17 cellular contexts compared by ENCODE assay signal in the genomic region with DNA sequence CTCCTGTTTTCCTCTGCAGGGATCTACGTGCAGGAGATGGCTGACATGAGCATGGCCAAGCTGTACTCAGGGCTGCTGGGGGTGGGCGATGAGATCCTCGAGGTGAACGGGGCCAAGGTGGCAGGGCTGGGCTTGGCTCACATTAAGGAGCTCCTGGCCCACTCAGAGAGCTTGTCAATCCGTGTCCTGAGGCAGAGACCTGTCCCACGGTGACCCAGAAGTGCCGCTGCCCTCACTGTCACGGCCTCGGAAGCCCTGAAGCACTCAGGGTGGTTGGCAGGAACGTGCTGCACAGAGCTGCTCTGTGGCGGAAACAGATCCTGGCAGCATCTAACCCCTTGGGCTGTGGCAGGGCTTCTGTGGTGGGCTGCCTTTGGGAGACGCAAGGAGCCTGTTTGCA. TPM values are rescaled to one million over a fixed set of nuclear protein-coding genes. Genes with fewer than 3 reads are reported as not detected.
DNase-seq lines count a peak whose midpoint lies in the region; ATAC-seq and TF ChIP-seq lines count a peak whose summit lies in the region.
"Had no signal": no experiment of that assay in that cellular context is flagged by ENCODE, and none has a peak within 500 bp of the region (broad histone marks: within the 10 kb centered on the region; RNA-seq: fewer than 3 reads in every experiment).

No MANE protein-coding gene starts in this region.

- H3K36me3 ChIP-seq in KOPT-K1 (ENCODE audit: insufficient read depth, low read length) (peaks cover 24% of the 10 kb centered on the region), neuronal stem cell (replicated peaks in 1 of 2; ENCODE audit: control insufficient read depth in 2 of 2, insufficient read depth in 2 of 2, low read length in 2 of 2) (peaks cover 10 to 44% of the 10 kb centered on the region in 2 donors), spleen (peaks cover 0 to 61% (median under 1%) of the 10 kb centered on the region in 6 donors)

- in situ Hi-C loops in GM13977 (cut with MboI; ENCODE audit: low pct_unique_long_range_greater_than_20kb, low sequenced_read_pairs, unreplicated experiment), result no loop called here

- no peak overlapping the region for H2BK15ac ChIP-seq in neuronal stem cell (ENCODE audit: low read length)

- H3K4me1 ChIP-seq in neuronal stem cell (ENCODE audit: control insufficient read depth in 2 of 2, insufficient read depth in 1 of 2, low read depth in 1 of 2, low read length in 2 of 2) (peaks cover 0 to 6% of the 10 kb centered on the region in 2 donors), spleen (peaks cover 0 to 29% (median 16%) of the 10 kb centered on the region in 6 donors)

- H4K91ac ChIP-seq in neuronal stem cell (ENCODE audit: low read depth, low read length, poor library complexity), result peak overlapping the region; percentile 17

- H3K9ac ChIP-seq in neuronal stem cell (ENCODE audit: low read depth, low read length, poor library complexity), result no peak overlapping the region

- H2BK12ac ChIP-seq in neuronal stem cell (ENCODE audit: low read length), result no peak overlapping the region

- no peak overlapping the region for H3K4me3 Mint-ChIP-seq in WTC11
- H3K4me3 Mint-ChIP-seq: CD4-positive, alpha-beta memory T cell; HFFc6 had no signal

- peak overlapping the region; percentile 33 for H3K14ac ChIP-seq in neuronal stem cell (ENCODE audit: low read length)

- H3K23ac ChIP-seq in neuronal stem cell (ENCODE audit: low read depth, low read length, poor library complexity), result no peak overlapping the region

- peak; percentile 12 for DNase-seq in GM13977 (ENCODE audit: low spot score)
- DNase-seq in neuronal stem cell (ENCODE audit: low spot score), result no peak
- DNase-seq in spleen, result peak; percentile 69
- no peak for DNase-seq in left colon
- DNase-seq in WTC11 (ENCODE audit: low spot score), result no peak
- no peak for DNase-seq in globus pallidus (ENCODE audit: low spot score)
- DNase-seq: BE2C; CD4-positive, alpha-beta memory T cell; DMS79; EL; HCEC 1CT; HFFc6 had no signal

- H3K36me3 Mint-ChIP-seq in WTC11, result no peaks in the 10 kb centered on the region; the same call in 1 of the 2 replicates

- no peak overlapping the region for H2AFZ ChIP-seq in neuronal stem cell (ENCODE audit: low read length)

- no CpG with 5 or more reads among the region's 12 CpGs for WGBS in neuronal stem cell (ENCODE audit: extremely low coverage in 2 of 2, insufficient read length in 2 of 2, insufficient replicate concordance in 1 of 2), 2 donors
- 93 to 97% (median 95%) methylated on average over 10 to 12 of the region's 12 CpGs for WGBS in spleen, 5 donors

- no peak for ATAC-seq in left colon
- ATAC-seq in WTC11, result no peak
- ATAC-seq: A549 had no signal

- CTCF ChIA-PET in WTC11 (lab: Charles Lee), result no interaction called here

- no peaks in the 10 kb centered on the region for H3K27me3 ChIP-seq in neuronal stem cell (ENCODE audit: control insufficient read depth in 3 of 3, insufficient read depth in 3 of 3, low read depth in 1 of 3, low read length in 3 of 3)
- no peaks in the 10 kb centered on the region for H3K27me3 ChIP-seq in spleen (replicated peaks in 1 of 7)
- H3K27me3 ChIP-seq: BE2C had no signal

- no peaks in the 10 kb centered on the region for H3K9me3 Mint-ChIP-seq in WTC11

- peaks cover 6% of the 10 kb centered on the region; the same call in 1 of the 2 replicates for H3K4me1 Mint-ChIP-seq in WTC11

- H3K79me1 ChIP-seq in neuronal stem cell (ENCODE audit: low read depth, low read length), result no peaks in the 10 kb centered on the region

- no peak for TF ChIP-seq CTCF in GM13977 (IDR thresholded peaks at IDR 0.05; ENCODE audit: extremely low read depth, insufficient read depth, missing control alignments)
- no peak for TF ChIP-seq CTCF in spleen (IDR thresholded peaks at IDR 0.05 in 8 of 11, conservative IDR thresholded peaks at IDR 0.05 in 3 of 11)
- no peak for TF ChIP-seq CTCF in WTC11 (IDR thresholded peaks at IDR 0.05)

- H3K4me3 ChIP-seq in neuronal stem cell (ENCODE audit: low read length in 2 of 2) (no peak overlapping the region), spleen (no peak overlapping the region)
- H3K4me3 ChIP-seq: A549 had no signal

- H2BK120ac ChIP-seq in neuronal stem cell (ENCODE audit: low read depth, low read length), result no peak overlapping the region

- H3K27ac ChIP-seq in KOPT-K1 (ENCODE audit: low read depth, low read length, poor library complexity, severe bottlenecking) (peak overlapping the region; percentile 99), neuronal stem cell (replicated peaks; ENCODE audit: low read length) (no peak overlapping the region), spleen (no peak overlapping the region)
- H3K27ac ChIP-seq: A549, C4-2B, HL-60 had no signal

- no peak overlapping the region for H3K4me2 ChIP-seq in neuronal stem cell (ENCODE audit: insufficient read depth, low read length, poor library complexity, severe bottlenecking)
- H3K4me2 ChIP-seq: A549 had no signal

- no peak overlapping the region for H2BK5ac ChIP-seq in neuronal stem cell (ENCODE audit: low read length)

- H3K18ac ChIP-seq in neuronal stem cell (ENCODE audit: low read length), result peak overlapping the region; percentile 16

- H2AK5ac ChIP-seq in neuronal stem cell (ENCODE audit: low read depth, low read length), result no peak overlapping the region

- POLR2A ChIA-PET in WTC11 (lab: Charles Lee), result no interaction called here

- H3K27ac Mint-ChIP-seq in WTC11, result no peak overlapping the region
- H3K27ac Mint-ChIP-seq: CD4-positive, alpha-beta memory T cell; HFFc6 had no signal

- H3K9me3 ChIP-seq in KOPT-K1 (ENCODE audit: insufficient read depth, low read length, poor library complexity, severe bottlenecking) (no peaks in the 10 kb centered on the region), neuronal stem cell (replicated peaks in 1 of 2; ENCODE audit: control insufficient read depth in 2 of 2, insufficient read depth in 1 of 2, low read depth in 1 of 2, low read length in 2 of 2) (peaks cover 6 to 28% of the 10 kb centered on the region in 2 donors), spleen (peaks cover 0 to 31% (median 18%) of the 10 kb centered on the region in 8 donors)
- H3K9me3 ChIP-seq: BE2C had no signal

- no peak overlapping the region for H3K4ac ChIP-seq in neuronal stem cell (ENCODE audit: low read length)

- no peaks in the 10 kb centered on the region for H3K27me3 Mint-ChIP-seq in WTC11 (ENCODE audit: low read depth)
- H3K27me3 Mint-ChIP-seq: CD4-positive, alpha-beta memory T cell had no signal

- H4K8ac ChIP-seq in neuronal stem cell (ENCODE audit: low read depth, low read length), result no peak overlapping the region

- no peak for TF ChIP-seq POLR2A in spleen (IDR thresholded peaks at IDR 0.05)

- intact Hi-C loops in spleen (cut with DNase I; ENCODE audit: low total_unique reads), result no loop called here
- intact Hi-C loops in left colon (cut with DNase I, micrococcal nuclease), result no loop called here

TF ChIP-seq in WTC11, 78 proteins besides CTCF, POLR2A, EP300 and RAD21 (continues in another document):
- TF ChIP-seq, protein P1, sequence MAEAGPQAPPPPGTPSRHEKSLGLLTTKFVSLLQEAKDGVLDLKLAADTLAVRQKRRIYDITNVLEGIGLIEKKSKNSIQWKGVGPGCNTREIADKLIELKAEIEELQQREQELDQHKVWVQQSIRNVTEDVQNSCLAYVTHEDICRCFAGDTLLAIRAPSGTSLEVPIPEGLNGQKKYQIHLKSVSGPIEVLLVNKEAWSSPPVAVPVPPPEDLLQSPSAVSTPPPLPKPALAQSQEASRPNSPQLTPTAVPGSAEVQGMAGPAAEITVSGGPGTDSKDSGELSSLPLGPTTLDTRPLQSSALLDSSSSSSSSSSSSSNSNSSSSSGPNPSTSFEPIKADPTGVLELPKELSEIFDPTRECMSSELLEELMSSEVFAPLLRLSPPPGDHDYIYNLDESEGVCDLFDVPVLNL (CRISPR knock-in tag; IDR thresholded peaks at IDR 0.05; ENCODE audit: borderline replicate concordance, low read depth), result no peak
- no peak for TF ChIP-seq ZNF317 (CRISPR knock-in tag; IDR thresholded peaks at IDR 0.05; ENCODE audit: borderline replicate concordance, low read depth)
- TF ChIP-seq, protein P2, sequence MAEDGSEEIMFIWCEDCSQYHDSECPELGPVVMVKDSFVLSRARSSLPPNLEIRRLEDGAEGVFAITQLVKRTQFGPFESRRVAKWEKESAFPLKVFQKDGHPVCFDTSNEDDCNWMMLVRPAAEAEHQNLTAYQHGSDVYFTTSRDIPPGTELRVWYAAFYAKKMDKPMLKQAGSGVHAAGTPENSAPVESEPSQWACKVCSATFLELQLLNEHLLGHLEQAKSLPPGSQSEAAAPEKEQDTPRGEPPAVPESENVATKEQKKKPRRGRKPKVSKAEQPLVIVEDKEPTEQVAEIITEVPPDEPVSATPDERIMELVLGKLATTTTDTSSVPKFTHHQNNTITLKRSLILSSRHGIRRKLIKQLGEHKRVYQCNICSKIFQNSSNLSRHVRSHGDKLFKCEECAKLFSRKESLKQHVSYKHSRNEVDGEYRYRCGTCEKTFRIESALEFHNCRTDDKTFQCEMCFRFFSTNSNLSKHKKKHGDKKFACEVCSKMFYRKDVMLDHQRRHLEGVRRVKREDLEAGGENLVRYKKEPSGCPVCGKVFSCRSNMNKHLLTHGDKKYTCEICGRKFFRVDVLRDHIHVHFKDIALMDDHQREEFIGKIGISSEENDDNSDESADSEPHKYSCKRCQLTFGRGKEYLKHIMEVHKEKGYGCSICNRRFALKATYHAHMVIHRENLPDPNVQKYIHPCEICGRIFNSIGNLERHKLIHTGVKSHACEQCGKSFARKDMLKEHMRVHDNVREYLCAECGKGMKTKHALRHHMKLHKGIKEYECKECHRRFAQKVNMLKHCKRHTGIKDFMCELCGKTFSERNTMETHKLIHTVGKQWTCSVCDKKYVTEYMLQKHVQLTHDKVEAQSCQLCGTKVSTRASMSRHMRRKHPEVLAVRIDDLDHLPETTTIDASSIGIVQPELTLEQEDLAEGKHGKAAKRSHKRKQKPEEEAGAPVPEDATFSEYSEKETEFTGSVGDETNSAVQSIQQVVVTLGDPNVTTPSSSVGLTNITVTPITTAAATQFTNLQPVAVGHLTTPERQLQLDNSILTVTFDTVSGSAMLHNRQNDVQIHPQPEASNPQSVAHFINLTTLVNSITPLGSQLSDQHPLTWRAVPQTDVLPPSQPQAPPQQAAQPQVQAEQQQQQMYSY (CRISPR knock-in tag; IDR thresholded peaks at IDR 0.05), result no peak

RNA-seq across cellular contexts. Expression of a gene that starts 37.6 kb away (rescaled TPM):
- 3.4 TPM for polyA plus RNA-seq in neuronal stem cell (2013, experiment 1 of 2)
- polyA plus RNA-seq in neuronal stem cell (2013, experiment 2 of 2), result 3.7 TPM
- 1 to 10 TPM; 2.4 to 7.4 (median 4.8) TPM for total RNA-seq in spleen
- polyA plus RNA-seq in spleen, result 1 to 10 TPM in 1 of 3 donors, under 1 TPM in 2; 0.50 to 2.4 (median 0.85) TPM
- 1 to 10 TPM in 1 of 2 donors, under 1 TPM in 1; 0.67 to 1.6 TPM for total RNA-seq in left colon
- total RNA-seq in WTC11 (2021), result 1.8 to 3.3 TPM (median 2.1 TPM) in 3 replicates
- total RNA-seq: H4 had no signal
- polyA plus RNA-seq: CD4-positive, alpha-beta memory T cell had no signal

Comparison
In these comparisons a context has a peak if more than half of its experiments do, and no peak if none do; other contexts are left out.
1. DNase-seq: peak in GM13977 (single experiment) and spleen (single experiment); none in neuronal stem cell (single experiment), left colon (0 of 2), WTC11 (single experiment) and globus pallidus (single experiment).